In genomic region chr7:105339404-105340316, GRCh38 we compare ENCODE assay signal across 20 cellular contexts. TPM values are rescaled to one million over a fixed set of nuclear protein-coding genes. Genes with fewer than 3 reads are reported as not detected.
A peak's percentile ranks its signal among the peaks of the same experiment; 100 is the strongest.
DNase-seq lines count a peak whose midpoint lies in the region; ATAC-seq, FAIRE-seq and TF ChIP-seq lines count a peak whose summit lies in the region.
"Had no signal": no experiment of that assay in that cellular context is flagged by ENCODE, and none has a peak within 500 bp of the region (broad histone marks: within the 10 kb centered on the region; RNA-seq: fewer than 3 reads in every experiment).

No MANE protein-coding gene starts in this region.

- no peak for TF ChIP-seq EP300 in GM12878 (IDR thresholded peaks at IDR 0.05; ENCODE audit: borderline replicate concordance in 1 of 2, control insufficient read depth in 1 of 2, low read depth in 2 of 2, low read length in 2 of 2)

- no peak overlapping the region for H2AFZ ChIP-seq in GM12878 (ENCODE audit: control insufficient read depth, low read depth, low read length)

- POLR2A ChIA-PET in GM12878 (lab: Charles Lee): interaction anchor here (1.5 kb wide), 1 partner anchor 9 kb away, joined by 7 read pairs; no protein-coding TSS in a partner anchor

- CTCF ChIA-PET in GM12878 (lab: Yijun Ruan, JAX): interaction anchor here (0.5 kb wide), 1 partner anchor 198 kb away, joined by 3 read pairs; no protein-coding TSS in a partner anchor

- no TSS peak for BruUV-seq in GM12878 (replicated peaks; lab: Mats Ljungman, UMichigan)

- no peak for TF ChIP-seq CTCF in right atrium auricular region (IDR thresholded peaks at IDR 0.05)
- TF ChIP-seq CTCF in GM12878 (IDR thresholded peaks at IDR 0.05 in 2 of 3, conservative IDR thresholded peaks at IDR 0.05 in 1 of 3; ENCODE audit: control insufficient read depth in 2 of 3, extremely low read depth in 1 of 3, insufficient read depth in 1 of 3, low read depth in 3 of 3, low read length in 3 of 3): no peak
- TF ChIP-seq CTCF in liver (IDR thresholded peaks at IDR 0.05; ENCODE audit: low read depth, low read length, missing input control): no peak
- no peak for TF ChIP-seq CTCF in testis (IDR thresholded peaks at IDR 0.05)

- DNase-seq in Right ventricle myocardium superior (no peak), right atrium auricular region (ENCODE audit: low spot score) (no peak), GM12878 (ENCODE audit: low read depth, low spot score) (no peak), testis (peak; percentile 34), NCI-H2227 (lab: John Stamatoyannopoulos, UW; ENCODE audit: unreplicated experiment) (no peak), posterior vena cava (ENCODE audit: low spot score) (no peak)
- DNase-seq: ACHN; activated CD4-positive, alpha-beta memory T cell treated with anti-CD3 and anti-CD28 coated beads, Interleukin-2, amount 10 ng/mL, durations not matched to agents 7 days and 5 days; activated CD4-positive, CD25-positive, alpha-beta regulatory T cell; activated naive CD4-positive, alpha-beta T cell treated with anti-CD3 and anti-CD28 coated beads, Interleukin-2, amount 10 ng/mL, durations not matched to agents 7 days and 5 days; aorta; endodermal cell; H7; NCI-H1694 treated with DMSO at 0.1 percent for 48 hours; NCI-H2227 treated with DMSO at 0.1 percent for 48 hours; SK-N-SH had no signal

- H3K27ac ChIP-seq in right atrium auricular region (no peak overlapping the region), GM12878 (ENCODE audit: control insufficient read depth, insufficient read depth) (no peak overlapping the region), liver (ENCODE audit: low read depth in 1 of 2, low read length in 2 of 2) (no peak overlapping the region), testis (no peak overlapping the region)
- H3K27ac ChIP-seq: suprapubic skin had no signal

- in situ Hi-C loops in GM12878 (cut with MboI): no loop called here

- intact Hi-C loops in Right ventricle myocardium superior (cut with DNase I): no loop called here
- intact Hi-C loops in GM12878 (cut with micrococcal nuclease; ENCODE audit: unreplicated experiment): loop anchor here (5.0 to 10.0 kb wide), 2 partner anchors 187 to 415 kb away; no protein-coding TSS in a partner anchor
- intact Hi-C loops in testis (cut with DNase I; ENCODE audit: low total_unique reads): no loop called here
- intact Hi-C loops in posterior vena cava (cut with DNase I): no loop called here

- WGBS in GM12878 (ENCODE audit: insufficient coverage, insufficient replicate concordance, low lambda C conversion rate, missing lambda C conversion rate): 95% methylated on average over 12 of the region's 12 CpGs
- 68% methylated on average over 12 of the region's 12 CpGs for WGBS in liver
- 52 to 83% methylated on average over 9 to 12 of the region's 12 CpGs for WGBS in testis, 2 donors

- H3K79me2 ChIP-seq in GM12878 (ENCODE audit: control insufficient read depth, insufficient read depth, low read length): peaks cover 6% of the 10 kb centered on the region

- no peak overlapping the region for H3K4me3 ChIP-seq in right atrium auricular region
- H3K4me3 ChIP-seq in GM12878: no peak overlapping the region
- no peak overlapping the region for H3K4me3 ChIP-seq in liver (ENCODE audit: low read depth in 1 of 3, low read length in 3 of 3)
- H3K4me3 ChIP-seq in testis: no peak overlapping the region
- H3K4me3 ChIP-seq: suprapubic skin had no signal

- TF ChIP-seq POLR2A in GM12878 (IDR thresholded peaks at IDR 0.05; ENCODE audit: low read depth, low read length) (no peak), testis (IDR thresholded peaks at IDR 0.05) (no peak)

- no peak overlapping the region for H3K9ac ChIP-seq in GM12878 (ENCODE audit: control insufficient read depth, insufficient read depth, low read length)
- H3K9ac ChIP-seq in liver (ENCODE audit: low read depth in 1 of 2, low read length in 2 of 2): no peak overlapping the region
- H3K9ac ChIP-seq: SK-N-SH had no signal

- FAIRE-seq in GM12878 (lab: Jason Lieb, UNC): no peak
- FAIRE-seq: RCC 7860 had no signal

- no peaks in the 10 kb centered on the region for H3K27me3 ChIP-seq in right atrium auricular region
- no peaks in the 10 kb centered on the region for H3K27me3 ChIP-seq in GM12878 (replicated peaks in 1 of 2; ENCODE audit: control insufficient read depth in 2 of 2, insufficient read depth in 2 of 2, low read length in 1 of 2)
- no peaks in the 10 kb centered on the region for H3K27me3 ChIP-seq in liver (ENCODE audit: control insufficient read depth in 4 of 4, insufficient read depth in 4 of 4, low read length in 3 of 4)
- no peaks in the 10 kb centered on the region for H3K27me3 ChIP-seq in testis
- H3K27me3 ChIP-seq: suprapubic skin had no signal

- H4K20me1 ChIP-seq in GM12878 (ENCODE audit: control insufficient read depth, insufficient read depth): no peaks in the 10 kb centered on the region; the same call in none of the 2 replicates

- no peak overlapping the region for H3K4me2 ChIP-seq in GM12878 (ENCODE audit: control insufficient read depth, insufficient read depth)
- H3K4me2 ChIP-seq: SK-N-SH had no signal

- TF ChIP-seq RAD21 in GM12878 (IDR thresholded peaks at IDR 0.05; ENCODE audit: insufficient read depth, low read depth, low read length): no peak
- TF ChIP-seq RAD21 in liver (IDR thresholded peaks at IDR 0.05): peak; percentile 19 to 57

- H3K9me3 ChIP-seq in right atrium auricular region (no peaks in the 10 kb centered on the region), GM12878 (replicated peaks; ENCODE audit: control insufficient read depth, insufficient read depth, low read length) (no peaks in the 10 kb centered on the region), liver (ENCODE audit: control insufficient read depth in 4 of 4, low read length in 3 of 4) (no peaks in the 10 kb centered on the region), testis (no peaks in the 10 kb centered on the region)
- H3K9me3 ChIP-seq: SK-N-SH, suprapubic skin had no signal

- peak; percentile 75 for ATAC-seq in Right ventricle myocardium superior (ENCODE audit: poor library complexity)
- no peak for ATAC-seq in GM12878
- ATAC-seq in GM19328 (IDR thresholded peaks at IDR 0.05; ENCODE audit: unreplicated experiment): no peak

- SMC1A ChIA-PET in GM12878 (lab: Charles Lee; ENCODE audit: uncharacterized antibody, unreplicated experiment): interaction anchor here (0.8 to 1.5 kb wide), 4 partner anchors 12 to 268 kb away, joined by 3 to 8 read pairs (median 4); no protein-coding TSS in a partner anchor

- no peaks in the 10 kb centered on the region for H3K4me1 ChIP-seq in right atrium auricular region
- no peaks in the 10 kb centered on the region for H3K4me1 ChIP-seq in GM12878 (ENCODE audit: control insufficient read depth, insufficient read depth, low read length)
- peaks cover 2 to 6% (median 3%) of the 10 kb centered on the region in 4 donors for H3K4me1 ChIP-seq in liver (ENCODE audit: control insufficient read depth in 4 of 4, insufficient read depth in 4 of 4, low read length in 3 of 4)
- H3K4me1 ChIP-seq in testis: no peaks in the 10 kb centered on the region
- H3K4me1 ChIP-seq: suprapubic skin had no signal

- RAD21 ChIA-PET in GM12878 (lab: Charles Lee; ENCODE audit: unreplicated experiment): interaction anchor here (0.6 to 0.7 kb wide), 2 partner anchors 148 to 167 kb away, joined by 3 to 4 read pairs; no protein-coding TSS in a partner anchor

- H3K36me3 ChIP-seq in right atrium auricular region (no peaks in the 10 kb centered on the region), GM12878 (ENCODE audit: control insufficient read depth in 2 of 2, insufficient read depth in 2 of 2, low read length in 1 of 2) (no peaks in the 10 kb centered on the region), liver (ENCODE audit: control insufficient read depth in 4 of 4, insufficient read depth in 3 of 4, low read depth in 1 of 4, low read length in 3 of 4) (no peaks in the 10 kb centered on the region), testis (ENCODE audit: low read depth, missing control alignments) (no peaks in the 10 kb centered on the region)
- H3K36me3 ChIP-seq: suprapubic skin had no signal

TF ChIP-seq in GM12878, 131 proteins besides CTCF, POLR2A, EP300 and RAD21 (continues in another document):
- TF ChIP-seq NR2F1 (conservative IDR thresholded peaks at IDR 0.05): no peak
- no peak for TF ChIP-seq MEF2B (IDR thresholded peaks at IDR 0.05; ENCODE audit: partially characterized antibody, poor library complexity, severe bottlenecking)
- TF ChIP-seq NBN (IDR thresholded peaks at IDR 0.05): no peak

RNA-seq across cellular contexts. Expression of gene SRPK2, which starts 49.1 kb away (rescaled TPM):
- 28.8 TPM for total RNA-seq in Right ventricle myocardium superior
- total RNA-seq in right atrium auricular region: 10 to 100 TPM; 19.8 to 20.9 TPM
- 88.2 and 88.5 TPM in 2 replicates for total RNA-seq in GM12878 (2013; cell fraction: nucleolus; rRNA removed)
- 23.3 and 26.5 TPM in 2 replicates for total RNA-seq in GM12878 (2014; rRNA removed)
- total RNA-seq in GM12878 (2014; rRNA removed; fragmentation: Illumina TruSeq; extraction: Trizol): 26.6 and 26.7 TPM in 2 replicates
- 30.2 and 32.8 TPM in 2 replicates for total RNA-seq in GM12878 (2021)
- 13.9 TPM for polyA plus RNA-seq in GM12878 (2011; ENCODE audit: low read depth)
- 20.4 and 26.5 TPM in 2 replicates for polyA plus RNA-seq in GM12878 (2011; rRNA removed)
- polyA plus RNA-seq in GM12878 (2011; cell fraction: cytosol; rRNA removed): 8.8 and 12.5 TPM in 2 replicates
- polyA plus RNA-seq in GM12878 (2011; cell fraction: nucleus; rRNA removed): 12.7 and 18.8 TPM in 2 replicates
- 16.8 and 19.6 TPM in 2 replicates for polyA plus RNA-seq in GM12878 (2012)
- 25.4 and 25.7 TPM in 2 replicates for polyA plus RNA-seq in GM12878 (2014; fragmentation: Illumina TruSeq; extraction: Trizol)
- polyA plus RNA-seq in GM12878 (2014; fragmentation: Nextera tagmentation; extraction: Ambion mirVana): 10 to 100 TPM; 14.2 to 21.5 TPM
- polyA plus RNA-seq in GM12878 (2014; rRNA removed): 12.4 and 13.2 TPM in 2 replicates
- 10 to 100 TPM; 25.7 to 28.6 TPM for polyA plus RNA-seq in GM12878 (2016; fragmentation: Nextera tagmentation; extraction: Ambion mirVana)
- polyA minus RNA-seq in GM12878 (2011; rRNA and poly(A)+ RNA removed): 22.7 and 27.8 TPM in 2 replicates
- 6.7 and 7.4 TPM in 2 replicates for polyA minus RNA-seq in GM12878 (2011; cell fraction: cytosol; rRNA and poly(A)+ RNA removed)
- polyA minus RNA-seq in GM12878 (2011; cell fraction: nucleus; rRNA and poly(A)+ RNA removed): 19.2 and 25.5 TPM in 2 replicates
- total RNA-seq in liver: 10 to 100 TPM; 16.0 to 19.7 TPM
- 10 to 100 TPM in 1 of 2 donors, 1 to 10 TPM in 1; 7.8 to 17.4 TPM for polyA plus RNA-seq in liver
- total RNA-seq in testis: 100 to 1,000 TPM; 181 to 293 TPM
- polyA plus RNA-seq in testis (ENCODE audit: insufficient read depth, low read depth, low replicate concordance): 226 TPM
- total RNA-seq in posterior vena cava: 10 to 100 TPM; 41.5 to 52.2 TPM
